Comparison of ENCODE assay signal across 26 cellular contexts in the genomic region with DNA sequence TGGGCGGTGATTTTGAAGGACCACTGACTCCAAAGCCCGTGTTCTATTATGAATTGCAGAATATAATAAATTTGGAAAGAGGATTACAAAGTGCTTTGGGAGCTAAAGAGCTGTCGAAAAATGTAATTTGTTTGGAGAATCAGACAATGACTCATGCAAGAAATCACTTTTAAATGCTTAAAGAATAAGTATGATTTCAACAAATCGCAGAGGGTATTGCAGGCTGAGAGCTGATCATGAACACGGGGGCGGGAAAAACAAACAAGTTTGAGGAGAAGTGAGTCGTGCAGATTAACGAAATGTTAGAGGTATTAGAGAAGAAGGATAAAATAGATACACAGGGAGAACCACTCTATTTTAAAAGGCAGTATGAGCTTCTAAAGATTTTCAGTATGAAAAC.
"Had no signal": no experiment of that assay in that cellular context is flagged by ENCODE, and none has a peak within 500 bp of the region (broad histone marks: within the 10 kb centered on the region; RNA-seq: fewer than 3 reads in every experiment).

No MANE protein-coding gene starts in this region.

- ATAC-seq: activated CD4-positive, alpha-beta T cell treated with anti-CD3 and anti-CD28 coated beads for 36 hours; activated T-helper 17 cell treated with anti-CD3 and anti-CD28 coated beads, Interleukin-2, amount 50 U/mL, for 72 hours; gastrocnemius medialis; left ventricle myocardium superior; natural killer cell treated with Interleukin-12 subunit alpha and Interleukin-12 subunit beta and Interleukin-15 and Interleukin-18, amount 100 ng/mL, for 72 hours had no signal

- DNase-seq: activated B cell treated with CpG ODN at 0.5 μM for 24 hours; activated CD4-positive, alpha-beta T cell treated with anti-CD3 and anti-CD28 coated beads for 36 hours; activated CD4-positive, alpha-beta T cell treated with anti-CD3 and anti-CD28 coated beads, Interleukin-2, amount 50 U/mL, for 4 hours; activated CD8-positive, alpha-beta memory T cell treated with anti-CD3 and anti-CD28 coated beads for 24 hours; activated CD8-positive, alpha-beta memory T cell treated with anti-CD3 and anti-CD28 coated beads, Interleukin-2, amount 50 U/mL, for 4 hours; activated naive CD8-positive, alpha-beta T cell treated with anti-CD3 and anti-CD28 coated beads for 36 hours; activated T-cell treated with anti-CD3 and anti-CD28 coated beads, Interleukin-2, amount 50 U/mL, for 24 hours; amygdala; cerebellar nuclear complex; cortex of kidney; effector CD4-positive, alpha-beta T cell; erythroblast; gastrocnemius medialis; hippocampal formation; left ventricle myocardium superior; midbrain; ovary; stimulated activated CD4-positive, alpha-beta T cell treated with anti-CD3 and anti-CD28 coated beads, Interleukin-4, amount 100 ng/mL, for 24 hours; stimulated activated naive CD4-positive, alpha-beta T cell treated with Interleukin-2 at 50 U/mL for 16 hours had no signal

- H3K36me3 ChIP-seq: gastrocnemius medialis, ovary, prostate gland, right atrium auricular region, thoracic aorta, vagina had no signal

- H3K4me3 Mint-ChIP-seq: activated B cell treated with CpG ODN at 0.5 μM for 24 hours; activated CD4-positive, alpha-beta T cell treated with anti-CD3 and anti-CD28 coated beads for 36 hours; activated naive CD8-positive, alpha-beta T cell treated with anti-CD3 and anti-CD28 coated beads for 36 hours; activated T-cell treated with anti-CD3 and anti-CD28 coated beads, Interleukin-2, amount 50 U/mL, for 24 hours; activated T-helper 17 cell treated with anti-CD3 and anti-CD28 coated beads, Interleukin-2, amount 50 U/mL, for 72 hours; natural killer cell treated with Interleukin-12 subunit alpha and Interleukin-12 subunit beta and Interleukin-15 and Interleukin-18, amount 100 ng/mL, for 72 hours; type B pancreatic cell had no signal

- H3K36me3 Mint-ChIP-seq: activated naive CD8-positive, alpha-beta T cell treated with anti-CD3 and anti-CD28 coated beads for 36 hours; natural killer cell treated with Interleukin-12 subunit alpha and Interleukin-12 subunit beta and Interleukin-15 and Interleukin-18, amount 100 ng/mL, for 72 hours; type B pancreatic cell had no signal

- H3K4me3 ChIP-seq: gastrocnemius medialis, ovary, prostate gland, right atrium auricular region, thoracic aorta, vagina had no signal

- H3K27me3 ChIP-seq: gastrocnemius medialis, ovary, right atrium auricular region, vagina had no signal

- H3K4me1 ChIP-seq: prostate gland had no signal

- H3K4me1 Mint-ChIP-seq: activated T-helper 17 cell treated with anti-CD3 and anti-CD28 coated beads, Interleukin-2, amount 50 U/mL, for 72 hours had no signal

- H3K9me3 Mint-ChIP-seq: activated naive CD8-positive, alpha-beta T cell treated with anti-CD3 and anti-CD28 coated beads for 36 hours; activated T-cell treated with anti-CD3 and anti-CD28 coated beads, Interleukin-2, amount 50 U/mL, for 24 hours; activated T-helper 17 cell treated with anti-CD3 and anti-CD28 coated beads, Interleukin-2, amount 50 U/mL, for 72 hours; natural killer cell treated with Interleukin-12 subunit alpha and Interleukin-12 subunit beta and Interleukin-15 and Interleukin-18, amount 100 ng/mL, for 72 hours; type B pancreatic cell had no signal

- H3K27ac Mint-ChIP-seq: activated B cell treated with CpG ODN at 0.5 μM for 24 hours; activated CD4-positive, alpha-beta T cell treated with anti-CD3 and anti-CD28 coated beads for 36 hours; activated naive CD8-positive, alpha-beta T cell treated with anti-CD3 and anti-CD28 coated beads for 36 hours; activated T-cell treated with anti-CD3 and anti-CD28 coated beads, Interleukin-2, amount 50 U/mL, for 24 hours; activated T-helper 17 cell treated with anti-CD3 and anti-CD28 coated beads, Interleukin-2, amount 50 U/mL, for 72 hours; natural killer cell treated with Interleukin-12 subunit alpha and Interleukin-12 subunit beta and Interleukin-15 and Interleukin-18, amount 100 ng/mL, for 72 hours; type B pancreatic cell had no signal

- H3K9me3 ChIP-seq: gastrocnemius medialis, ovary, prostate gland, right atrium auricular region, thoracic aorta, vagina had no signal
